Comparison of ENCODE assay signal across 24 cellular contexts in the genomic region with DNA sequence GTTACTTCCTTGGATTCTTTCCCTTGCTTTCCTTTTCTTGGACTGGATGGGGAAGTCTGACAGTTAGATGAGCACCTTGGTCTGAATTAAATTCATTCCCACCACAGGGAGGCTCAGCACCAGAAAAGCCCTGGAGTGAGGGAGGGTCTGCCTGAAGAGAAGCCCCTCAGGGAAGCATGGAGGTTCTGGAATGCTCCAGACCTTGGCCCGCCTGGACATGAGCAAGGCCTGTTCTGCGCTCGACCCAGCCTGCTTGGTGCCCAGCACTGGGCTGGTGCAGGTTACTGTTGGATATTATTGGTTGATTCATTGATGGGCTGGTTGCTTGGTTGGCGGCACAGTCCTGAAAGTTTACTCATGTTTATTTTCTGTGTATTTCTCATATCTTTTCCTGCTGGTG.
"Had no signal": no experiment of that assay in that cellular context is flagged by ENCODE, and none has a peak within 500 bp of the region (broad histone marks: within the 10 kb centered on the region; RNA-seq: fewer than 3 reads in every experiment).

No MANE protein-coding gene starts in this region.

- H3K27me3 ChIP-seq: pancreas, testis, thyroid gland, transverse colon, upper lobe of left lung, vagina had no signal

- H3K4me1 ChIP-seq: left ventricle myocardium inferior, pancreas, prostate gland, stomach, testis, thyroid gland, transverse colon, vagina had no signal

- H3K4me1 Mint-ChIP-seq: naive thymus-derived CD4-positive, alpha-beta T cell had no signal

- H3K36me3 ChIP-seq: left ventricle myocardium inferior, pancreas, prostate gland, stomach, thyroid gland, transverse colon, upper lobe of left lung, vagina had no signal

- H3K9me3 Mint-ChIP-seq: natural killer cell treated with Interleukin-12 subunit alpha and Interleukin-12 subunit beta and Interleukin-15 and Interleukin-18, amount 100 ng/mL, for 72 hours; stimulated activated memory B cell treated with anti-CD40 and anti-IgM and Interleukin-4, amounts not matched to agents 10 μg/mL and 1 μg/mL and 100 μg/mL, for 72 hours had no signal

- H3K4me3 ChIP-seq: left ventricle myocardium inferior, lung, mucosa of descending colon, pancreas, prostate gland, skin epidermis, stomach, testis, thyroid gland, transverse colon, upper lobe of left lung, vagina had no signal

- H3K27me3 Mint-ChIP-seq: natural killer cell treated with Interleukin-12 subunit alpha and Interleukin-12 subunit beta and Interleukin-15 and Interleukin-18, amount 100 ng/mL, for 72 hours; stimulated activated memory B cell treated with anti-CD40 and anti-IgM and Interleukin-4, amounts not matched to agents 10 μg/mL and 1 μg/mL and 100 μg/mL, for 72 hours had no signal

- H3K27ac ChIP-seq: left ventricle myocardium inferior, pancreas, prostate gland, skin epidermis, stomach, testis, thyroid gland, transverse colon, upper lobe of left lung, vagina had no signal

- H3K4me3 Mint-ChIP-seq: naive thymus-derived CD4-positive, alpha-beta T cell; natural killer cell treated with Interleukin-12 subunit alpha and Interleukin-12 subunit beta and Interleukin-15 and Interleukin-18, amount 100 ng/mL, for 72 hours; stimulated activated memory B cell treated with anti-CD40 and anti-IgM and Interleukin-4, amounts not matched to agents 10 μg/mL and 1 μg/mL and 100 μg/mL, for 72 hours had no signal

- H3K9me3 ChIP-seq: mucosa of descending colon, pancreas, prostate gland, testis, thyroid gland, transverse colon, upper lobe of left lung, vagina had no signal

- H3K36me3 Mint-ChIP-seq: naive thymus-derived CD4-positive, alpha-beta T cell; natural killer cell treated with Interleukin-12 subunit alpha and Interleukin-12 subunit beta and Interleukin-15 and Interleukin-18, amount 100 ng/mL, for 72 hours had no signal

- DNase-seq: hippocampal formation; left ventricle myocardium inferior; mesendoderm; midbrain; mucosa of descending colon; naive thymus-derived CD4-positive, alpha-beta T cell; pancreas; retina; right cardiac atrium; stimulated activated CD4-positive, alpha-beta T cell treated with anti-CD3 and anti-CD28 coated beads, Interleukin-4, amount 100 ng/mL, for 24 hours; stimulated activated naive CD8-positive, alpha-beta T cell treated with anti-CD3 and anti-CD28 coated beads, Interleukin-15, Interleukin-2, amounts not matched to agents 100 U/mL and 50 U/mL, for 24 hours; stomach; testis; thyroid gland; transverse colon had no signal

- H3K27ac Mint-ChIP-seq: naive thymus-derived CD4-positive, alpha-beta T cell; natural killer cell treated with Interleukin-12 subunit alpha and Interleukin-12 subunit beta and Interleukin-15 and Interleukin-18, amount 100 ng/mL, for 72 hours; stimulated activated memory B cell treated with anti-CD40 and anti-IgM and Interleukin-4, amounts not matched to agents 10 μg/mL and 1 μg/mL and 100 μg/mL, for 72 hours had no signal

- ATAC-seq: mucosa of descending colon; naive thymus-derived CD4-positive, alpha-beta T cell; natural killer cell treated with Interleukin-12 subunit alpha and Interleukin-12 subunit beta and Interleukin-15 and Interleukin-18, amount 100 ng/mL, for 72 hours; pancreas; right cardiac atrium; sciatic nerve; stimulated activated memory B cell treated with anti-CD40 and anti-IgM and Interleukin-4, amounts not matched to agents 10 μg/mL and 1 μg/mL and 100 μg/mL, for 72 hours; stimulated activated naive CD8-positive, alpha-beta T cell treated with anti-CD3 and anti-CD28 coated beads, Interleukin-15, Interleukin-2, amounts not matched to agents 100 U/mL and 50 U/mL, for 24 hours had no signal

- FAIRE-seq: keratinocyte, pancreas had no signal
